In genomic region chr6:90383212-90383611, GRCh38 we compare ENCODE assay signal across 12 cellular contexts.
A peak's percentile ranks its signal among the peaks of the same experiment; 100 is the strongest.
DNase-seq lines count a peak whose midpoint lies in the region; ATAC-seq and TF ChIP-seq lines count a peak whose summit lies in the region.
"Had no signal": no experiment of that assay in that cellular context is flagged by ENCODE, and none has a peak within 500 bp of the region (broad histone marks: within the 10 kb centered on the region; RNA-seq: fewer than 3 reads in every experiment).

No MANE protein-coding gene starts in this region.

- BruUV-seq in Calu3 (replicated peaks; lab: Mats Ljungman, UMichigan), result no TSS peak

- H3K4me1 Mint-ChIP-seq in central memory CD8-positive, alpha-beta T cell, result peaks cover 7% of the 10 kb centered on the region
- H3K4me1 Mint-ChIP-seq in Calu3 (ENCODE audit: low read depth, unreplicated experiment), result no peaks in the 10 kb centered on the region

- H3K36me3 ChIP-seq in Loucy (ENCODE audit: insufficient read depth, low read length), result no peaks in the 10 kb centered on the region
- no peaks in the 10 kb centered on the region for H3K36me3 ChIP-seq in heart left ventricle
- no peaks in the 10 kb centered on the region for H3K36me3 ChIP-seq in testis (ENCODE audit: low read depth, missing control alignments)
- H3K36me3 ChIP-seq: thoracic aorta had no signal

- H4K20me1 ChIP-seq in Loucy (ENCODE audit: insufficient read depth, low read length, poor library complexity, severe bottlenecking), result no peaks in the 10 kb centered on the region

- H3K27ac Mint-ChIP-seq in central memory CD8-positive, alpha-beta T cell (ENCODE audit: low read depth), result no peak overlapping the region
- no peak overlapping the region for H3K27ac Mint-ChIP-seq in Calu3 (ENCODE audit: unreplicated experiment)
- H3K27ac Mint-ChIP-seq: nephron progenitor cell had no signal

- peaks cover 35% of the 10 kb centered on the region for H3K27me3 Mint-ChIP-seq in central memory CD8-positive, alpha-beta T cell
- H3K27me3 Mint-ChIP-seq in Calu3 (ENCODE audit: unreplicated experiment), result no peaks in the 10 kb centered on the region

- H3K9me3 Mint-ChIP-seq in central memory CD8-positive, alpha-beta T cell, result no peaks in the 10 kb centered on the region
- H3K9me3 Mint-ChIP-seq in Calu3 (ENCODE audit: low read depth, unreplicated experiment), result no peaks in the 10 kb centered on the region
- H3K9me3 Mint-ChIP-seq: nephron progenitor cell had no signal

- TF ChIP-seq CTCF in Loucy (conservative IDR thresholded peaks at IDR 0.05; ENCODE audit: low read length) (no peak), Calu3 (IDR thresholded peaks at IDR 0.05; ENCODE audit: unreplicated experiment) (no peak), heart left ventricle (IDR thresholded peaks at IDR 0.05) (no peak), testis (IDR thresholded peaks at IDR 0.05) (no peak)

- peak overlapping the region; percentile 12 for H3K4me3 Mint-ChIP-seq in central memory CD8-positive, alpha-beta T cell
- H3K4me3 Mint-ChIP-seq in Calu3 (ENCODE audit: low read depth, unreplicated experiment), result no peak overlapping the region
- H3K4me3 Mint-ChIP-seq: nephron progenitor cell had no signal

- H3K27me3 ChIP-seq in Loucy (ENCODE audit: insufficient read depth, low read length, poor library complexity, severe bottlenecking), result no peaks in the 10 kb centered on the region
- no peaks in the 10 kb centered on the region for H3K27me3 ChIP-seq in heart left ventricle
- H3K27me3 ChIP-seq in testis, result no peaks in the 10 kb centered on the region

- H3K9ac ChIP-seq in Loucy (ENCODE audit: low read depth, low read length, poor library complexity, severe bottlenecking), result peak overlapping the region; percentile 38

- no peaks in the 10 kb centered on the region for H3F3A ChIP-seq in Loucy (ENCODE audit: low read depth)

- H3K9me2 ChIP-seq in Loucy (replicated peaks; ENCODE audit: low read depth, low read length), result no peaks in the 10 kb centered on the region

- H3K4me3 ChIP-seq in Loucy (ENCODE audit: low read length, poor library complexity, severe bottlenecking), result peak overlapping the region; percentile 25
- H3K4me3 ChIP-seq in heart left ventricle, result no peak overlapping the region
- H3K4me3 ChIP-seq in testis, result no peak overlapping the region
- H3K4me3 ChIP-seq: thoracic aorta had no signal

- CTCF ChIA-PET in Calu3 (lab: Charles Lee), result interaction anchor here (0.6 to 0.7 kb wide), 4 partner anchors 15 to 198 kb away, joined by 3 to 5 read pairs (median 4); no protein-coding TSS in a partner anchor

- H3K4me1 ChIP-seq in Loucy (ENCODE audit: insufficient read depth, low read length, poor library complexity, severe bottlenecking) (peaks cover 46% of the 10 kb centered on the region), heart left ventricle (peaks cover 0 to 3% (median 0%) of the 10 kb centered on the region in 12 donors), testis (no peaks in the 10 kb centered on the region)

- TF ChIP-seq POLR2A in heart left ventricle (IDR thresholded peaks at IDR 0.05) (no peak), testis (IDR thresholded peaks at IDR 0.05) (no peak)

- intact Hi-C loops in Calu3 (cut with micrococcal nuclease; ENCODE audit: unreplicated experiment), result no loop called here
- intact Hi-C loops in heart left ventricle (cut with DNase I), result no loop called here
- intact Hi-C loops in testis (cut with DNase I; ENCODE audit: low total_unique reads), result no loop called here

- H3K4me2 ChIP-seq in Loucy (ENCODE audit: low read depth, low read length, poor library complexity, severe bottlenecking), result peak overlapping the region; percentile 48

- no peak for DNase-seq in central memory CD8-positive, alpha-beta T cell (ENCODE audit: low spot score in 2 of 2)
- DNase-seq in Calu3 (no peak), heart left ventricle (no peak), testis (no peak), pons (ENCODE audit: low spot score) (no peak)
- DNase-seq: activated gamma-delta T cell, NCI-H345, nephron progenitor cell had no signal

- H3K36me3 Mint-ChIP-seq in central memory CD8-positive, alpha-beta T cell (ENCODE audit: insufficient read depth), result no peaks in the 10 kb centered on the region
- H3K36me3 Mint-ChIP-seq in Calu3 (ENCODE audit: insufficient read depth, unreplicated experiment), result no peaks in the 10 kb centered on the region

- H3K27ac ChIP-seq in heart left ventricle (no peak overlapping the region), testis (no peak overlapping the region)

- peak; percentile 90 for ATAC-seq in GM18511 (IDR thresholded peaks at IDR 0.05; ENCODE audit: unreplicated experiment)
- peak; percentile 65 for ATAC-seq in GM21529 (IDR thresholded peaks at IDR 0.05; ENCODE audit: unreplicated experiment)
- peak; percentile 90 for ATAC-seq in central memory CD8-positive, alpha-beta T cell (replicated peaks; ENCODE audit: extremely low read depth, poor library complexity, severe bottlenecking)
- ATAC-seq in heart left ventricle, result no peak

- H3K9me3 ChIP-seq in Loucy (ENCODE audit: insufficient read depth, low read depth, low read length), result no peaks in the 10 kb centered on the region
- H3K9me3 ChIP-seq in heart left ventricle, result no peaks in the 10 kb centered on the region
- no peaks in the 10 kb centered on the region for H3K9me3 ChIP-seq in testis
- H3K9me3 ChIP-seq: thoracic aorta had no signal

- H3K79me2 ChIP-seq in Loucy (ENCODE audit: insufficient read depth, low read length), result no peaks in the 10 kb centered on the region

- peak overlapping the region; percentile 49; the same call in 1 of the 2 replicates for H2AFZ ChIP-seq in Loucy (ENCODE audit: low read length)

- WGBS in heart left ventricle, 4 donors, result 46 to 54% (median 48%) methylated on average over 4 of the region's 4 CpGs
- WGBS in testis, 2 donors, result 52 to 69% methylated on average over 4 of the region's 4 CpGs

Comparison
In these comparisons a context has a peak if more than half of its experiments do, and no peak if none do; other contexts are left out.
1. ATAC-seq: peak in GM18511 (single experiment), GM21529 (single experiment) and central memory CD8-positive, alpha-beta T cell (single experiment); none in heart left ventricle (0 of 4).